ENCODE assay signal across 10 cellular contexts in the genomic region with DNA sequence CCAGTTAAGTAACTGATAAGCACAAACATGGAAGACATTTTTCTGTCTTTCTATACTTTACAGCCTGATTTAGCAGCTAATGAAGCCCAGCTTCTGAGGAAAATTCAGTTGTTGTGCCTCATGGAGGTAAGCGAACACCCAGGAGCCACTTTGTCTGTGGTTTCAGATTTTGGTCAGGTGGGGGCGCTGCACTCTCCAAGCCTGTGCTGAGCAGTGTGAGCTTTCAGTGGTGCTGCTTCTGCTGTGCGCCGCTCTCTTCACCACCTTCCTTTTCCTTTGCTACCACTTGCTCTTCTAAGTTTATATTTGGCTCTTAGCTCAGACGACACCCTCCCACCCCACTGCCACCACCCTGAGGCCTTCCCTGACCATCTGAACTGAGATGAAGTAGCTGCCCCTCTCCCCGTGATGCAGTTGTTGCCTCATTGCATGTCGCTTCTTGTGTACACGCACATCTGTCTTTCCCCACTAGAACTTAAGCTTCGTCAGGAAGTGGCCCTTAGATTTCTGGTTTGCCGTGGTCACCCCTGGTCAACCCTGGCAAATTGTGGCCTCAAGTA. TPM values are rescaled to one million over a fixed set of nuclear protein-coding genes. Genes with fewer than 3 reads are reported as not detected.
A peak's percentile ranks its signal among the peaks of the same experiment; 100 is the strongest.
DNase-seq lines count a peak whose midpoint lies in the region; ATAC-seq and TF ChIP-seq lines count a peak whose summit lies in the region.
"Had no signal": no experiment of that assay in that cellular context is flagged by ENCODE, and none has a peak within 500 bp of the region (broad histone marks: within the 10 kb centered on the region; RNA-seq: fewer than 3 reads in every experiment).

No MANE protein-coding gene starts in this region.

- no peak overlapping the region for H3K27ac ChIP-seq in CD8-positive, alpha-beta T cell (ENCODE audit: low read depth, low read length)
- H3K27ac ChIP-seq in WERI-Rb-1 (no peak overlapping the region), left lung (no peak overlapping the region)

- peak; percentile 99 for ATAC-seq in CD8-positive, alpha-beta T cell
- peak; percentile 89 for ATAC-seq in left lung
- no peak for ATAC-seq in GM18858 (IDR thresholded peaks at IDR 0.05; ENCODE audit: unreplicated experiment)
- ATAC-seq in GM18520 (IDR thresholded peaks at IDR 0.05; ENCODE audit: unreplicated experiment): no peak

- H3K27me3 Mint-ChIP-seq in CD8-positive, alpha-beta T cell (ENCODE audit: low read depth): no peaks in the 10 kb centered on the region
- peaks cover 6% of the 10 kb centered on the region for H3K27me3 Mint-ChIP-seq in MCF 10A (ENCODE audit: insufficient read depth, unreplicated experiment)
- H3K27me3 Mint-ChIP-seq: IgD-negative memory B cell had no signal

- no peaks in the 10 kb centered on the region for H3K9me3 ChIP-seq in CD8-positive, alpha-beta T cell (ENCODE audit: low read length)
- H3K9me3 ChIP-seq in WERI-Rb-1 (ENCODE audit: severe bottlenecking) (no peaks in the 10 kb centered on the region), left lung (no peaks in the 10 kb centered on the region)

- POLR2A ChIA-PET in CD8-positive, alpha-beta T cell (lab: Charles Lee): interaction anchor here (1.0 to 3.8 kb wide), 15 partner anchors 8 to 156 kb away, joined by 3 to 54 read pairs (median 5); partner anchors contain the start of genes BET1L, IFITM5, PGGHG and RIC8A
- POLR2A ChIA-PET in MCF 10A (lab: Yijun Ruan, JAX): interaction anchor here (0.6 to 2.8 kb wide), 6 partner anchors 11 to 106 kb away, joined by 3 to 12 read pairs (median 6); partner anchors contain the start of genes BET1L, IFITM2, PSMD13 and RIC8A

- no peaks in the 10 kb centered on the region for H3K9me3 Mint-ChIP-seq in CD8-positive, alpha-beta T cell
- H3K9me3 Mint-ChIP-seq in MCF 10A (ENCODE audit: unreplicated experiment): no peaks in the 10 kb centered on the region
- H3K9me3 Mint-ChIP-seq: IgD-negative memory B cell had no signal

- peaks cover 5% of the 10 kb centered on the region for H3K4me1 ChIP-seq in CD8-positive, alpha-beta T cell (ENCODE audit: insufficient read depth, low read length)
- no peaks in the 10 kb centered on the region for H3K4me1 ChIP-seq in left lung

- DNase-seq in CD8-positive, alpha-beta T cell: peak; percentile 75 to 89 (median 85)
- peak; percentile 35 for DNase-seq in Jurkat, Clone E6-1 (ENCODE audit: low read depth, low spot score)
- DNase-seq in WERI-Rb-1: peak; percentile 74
- DNase-seq in MCF 10A (ENCODE audit: unreplicated experiment): peak; percentile 57
- peak in 1 of 2 donors; percentile 48 for DNase-seq in left lung
- peak; percentile 44 to 65 (median 59) for DNase-seq in stimulated activated CD4-positive, alpha-beta T cell treated with anti-CD3 and anti-CD28 coated beads, TNF-alpha, amount 100 ng/mL, for 4 hours (ENCODE audit: low read depth in 3 of 3)

- TF ChIP-seq CTCF in CD8-positive, alpha-beta T cell (IDR thresholded peaks at IDR 0.05): peak; percentile 77
- TF ChIP-seq CTCF in WERI-Rb-1 (IDR thresholded peaks at IDR 0.05; ENCODE audit: low read depth, low read length): peak; percentile 90
- TF ChIP-seq CTCF in MCF 10A (IDR thresholded peaks at IDR 0.05; ENCODE audit: unreplicated experiment): peak; percentile 69
- TF ChIP-seq CTCF in left lung (IDR thresholded peaks at IDR 0.05): peak; percentile 33 to 68

- peak overlapping the region; percentile 31 for H3K4me3 Mint-ChIP-seq in CD8-positive, alpha-beta T cell
- H3K4me3 Mint-ChIP-seq in MCF 10A (ENCODE audit: unreplicated experiment): no peak overlapping the region
- H3K4me3 Mint-ChIP-seq: IgD-negative memory B cell had no signal

- peaks cover 76% of the 10 kb centered on the region for H3K36me3 Mint-ChIP-seq in CD8-positive, alpha-beta T cell
- H3K36me3 Mint-ChIP-seq in MCF 10A (ENCODE audit: insufficient read depth, unreplicated experiment): peaks cover 80% of the 10 kb centered on the region

- H3K27ac Mint-ChIP-seq in CD8-positive, alpha-beta T cell: peak overlapping the region; percentile 92
- H3K27ac Mint-ChIP-seq in MCF 10A (ENCODE audit: low read depth, unreplicated experiment): no peak overlapping the region

- CTCF ChIA-PET in CD8-positive, alpha-beta T cell (lab: Charles Lee): interaction anchor here (0.6 to 7.5 kb wide), 44 partner anchors 9 to 268 kb away, joined by 3 to 117 read pairs (median 6); partner anchors contain the start of genes BET1L, IFITM2, IFITM5 and NLRP6
- CTCF ChIA-PET in MCF 10A (lab: Yijun Ruan, JAX): interaction anchor here (0.6 to 3.5 kb wide), 24 partner anchors 9 to 222 kb away, joined by 3 to 28 read pairs (median 4); partner anchors contain the start of genes NLRP6, PSMD13 and SIRT3

- H3K27me3 ChIP-seq in CD8-positive, alpha-beta T cell (ENCODE audit: insufficient read depth, low read length): no peaks in the 10 kb centered on the region
- H3K27me3 ChIP-seq in WERI-Rb-1 (ENCODE audit: insufficient read depth, low read depth, severe bottlenecking): no peaks in the 10 kb centered on the region
- no peaks in the 10 kb centered on the region for H3K27me3 ChIP-seq in left lung

- intact Hi-C loops in CD8-positive, alpha-beta T cell (cut with DNase I, micrococcal nuclease): loop anchor here (1.0 to 5.0 kb wide), 8 partner anchors 14 to 200 kb away; partner anchors contain the start of gene PGGHG (in 1 of the 2)
- intact Hi-C loops in MCF 10A (cut with micrococcal nuclease) (loop anchor here (2.0 to 5.0 kb wide), 2 partner anchors 56 to 112 kb away; partner anchors contain the start of gene IFITM2), left lung (cut with DNase I) (no loop called here)

- no peak overlapping the region for H3K4me3 ChIP-seq in CD8-positive, alpha-beta T cell (ENCODE audit: low read depth, low read length)
- no peak overlapping the region for H3K4me3 ChIP-seq in Jurkat, Clone E6-1 (ENCODE audit: low read length)
- H3K4me3 ChIP-seq in WERI-Rb-1 (ENCODE audit: low read depth, low read length): no peak overlapping the region
- H3K4me3 ChIP-seq in left lung: no peak overlapping the region

- peaks cover 58% of the 10 kb centered on the region for H3K36me3 ChIP-seq in CD8-positive, alpha-beta T cell (ENCODE audit: insufficient read depth, low read length)
- peaks cover 70% of the 10 kb centered on the region for H3K36me3 ChIP-seq in WERI-Rb-1
- peaks cover 0 to 81% of the 10 kb centered on the region in 2 donors for H3K36me3 ChIP-seq in left lung

- no TSS peak for BruUV-seq in MCF 10A (replicated peaks; lab: Mats Ljungman, UMichigan)

- H3K4me1 Mint-ChIP-seq in CD8-positive, alpha-beta T cell (ENCODE audit: low read depth): peaks cover 15% of the 10 kb centered on the region
- no peaks in the 10 kb centered on the region for H3K4me1 Mint-ChIP-seq in MCF 10A (ENCODE audit: insufficient read depth, unreplicated experiment)

RNA-seq across cellular contexts. Expression of gene PSMD13, which starts 14.0 kb away (rescaled TPM):
- total RNA-seq in CD8-positive, alpha-beta T cell: 10 to 100 TPM; 74.3 to 82.8 TPM
- 223 TPM for polyA plus RNA-seq in Jurkat, Clone E6-1 (2012; ENCODE audit: insufficient read depth, insufficient read length)
- 86.8 and 103 TPM in 2 replicates for total RNA-seq in MCF 10A (2022)
- total RNA-seq in left lung: 100 to 1,000 TPM in 1 of 2 donors, 10 to 100 TPM in 1; 78.0 to 131 TPM

RNA-seq across cellular contexts. Expression of gene SIRT3, which starts 14.7 kb away (rescaled TPM):
- total RNA-seq in CD8-positive, alpha-beta T cell: 10 to 100 TPM; 12.9 to 14.7 TPM
- 16.6 TPM for polyA plus RNA-seq in Jurkat, Clone E6-1 (2012; ENCODE audit: insufficient read depth, insufficient read length)
- 19.8 and 20.5 TPM in 2 replicates for total RNA-seq in MCF 10A (2022)
- total RNA-seq in left lung: 10 to 100 TPM; 13.5 to 15.1 TPM

RNA-seq across cellular contexts. Expression of gene NLRP6, which starts 27.4 kb away (rescaled TPM):
- total RNA-seq in CD8-positive, alpha-beta T cell: 10 to 100 TPM; 24.8 to 26.2 TPM
- 0.29 TPM for polyA plus RNA-seq in Jurkat, Clone E6-1 (2012; ENCODE audit: insufficient read depth, insufficient read length)
- total RNA-seq in MCF 10A (2022): not detected in 2 replicates
- 1 to 10 TPM in 1 of 2 donors, under 1 TPM in 1; 0.26 to 1.5 TPM for total RNA-seq in left lung
- total RNA-seq: urinary bladder had no signal

RNA-seq across cellular contexts. Expression of gene PGGHG, which starts 38.1 kb away (rescaled TPM):
- total RNA-seq in CD8-positive, alpha-beta T cell: 100 to 1,000 TPM; 902 to 919 TPM
- 148 TPM for polyA plus RNA-seq in Jurkat, Clone E6-1 (2012; ENCODE audit: insufficient read depth, insufficient read length)
- total RNA-seq in MCF 10A (2022) (6.3 and 8.5 TPM in 2 replicates), left lung (10 to 100 TPM; 47.7 to 75.3 TPM)

RNA-seq across cellular contexts. Expression of gene RIC8A, which starts 43.3 kb away (rescaled TPM):
- total RNA-seq in CD8-positive, alpha-beta T cell: 100 to 1,000 TPM; 165 to 176 TPM
- 88.6 TPM for polyA plus RNA-seq in Jurkat, Clone E6-1 (2012; ENCODE audit: insufficient read depth, insufficient read length)
- 93.3 and 109 TPM in 2 replicates for total RNA-seq in MCF 10A (2022)
- total RNA-seq in left lung: 100 to 1,000 TPM; 100 to 117 TPM

Comparison
In these comparisons a context has a peak if more than half of its experiments do, and no peak if none do; other contexts are left out.
1. ATAC-seq: peak in CD8-positive, alpha-beta T cell (single experiment) and left lung (single experiment); none in GM18858 (single experiment) and GM18520 (single experiment).
2. RNA of gene NLRP6, which starts 27.4 kb away (total RNA-seq): 24.8 to 26.2 TPM in CD8-positive, alpha-beta T cell; 0.26 to 1.5 TPM in left lung and not detected in MCF 10A; every median in the first group is over 10 times any median in the second.
3. intact Hi-C loops: an anchor here in CD8-positive, alpha-beta T cell (1.0 to 5.0 kb wide) and MCF 10A (2.0 to 5.0 kb wide); none called in left lung.
4. Peak in every context shown above with its lines, with median percentiles within 50 percentile points of each other: CTCF ChIP-seq.